Comparison of ENCODE assay signal across 35 cellular contexts in genomic region chr7:154650275-154650674, GRCh38.
DNase-seq lines count a peak whose midpoint lies in the region; ATAC-seq, FAIRE-seq and TF ChIP-seq lines count a peak whose summit lies in the region.
"Had no signal": no experiment of that assay in that cellular context is flagged by ENCODE, and none has a peak within 500 bp of the region (broad histone marks: within the 10 kb centered on the region; RNA-seq: fewer than 3 reads in every experiment).

No MANE protein-coding gene starts in this region.

- no TSS peak for BruUV-seq in K562 (replicated peaks; lab: Mats Ljungman, UMichigan)

- no peak overlapping the region for H3K27ac ChIP-seq in K562 (ENCODE audit: extremely low read depth, low read depth, low read length)
- no peak overlapping the region for H3K27ac ChIP-seq in left lung
- no peak overlapping the region for H3K27ac ChIP-seq in naive thymus-derived CD4-positive, alpha-beta T cell (ENCODE audit: low read depth, low read length)
- H3K27ac ChIP-seq: 22Rv1; A549; BLaER1; BLaER1 treated with 17β-estradiol and CSF1 and Interleukin-3, amounts not matched to agents 10 nM and 100 nM; C4-2B had no signal

- FAIRE-seq in K562 (lab: Jason Lieb, UNC) = no peak
- FAIRE-seq: A204.1, A549, D721Med had no signal

- no peak for TF ChIP-seq POLR2A in K562 (conservative IDR thresholded peaks at IDR 0.05)

- H3K4me2 ChIP-seq in K562 (ENCODE audit: insufficient read depth, low read length) = no peak overlapping the region; the same call in 1 of the 2 replicates
- H3K4me2 ChIP-seq: A549; BLaER1; BLaER1 treated with 17β-estradiol and CSF1 and Interleukin-3, amounts not matched to agents 10 nM and 100 nM had no signal

- intact Hi-C loops in K562 (cut with micrococcal nuclease) (no loop called here), left lung (cut with DNase I) (no loop called here)
- intact Hi-C loops in naive thymus-derived CD4-positive, alpha-beta T cell (cut with micrococcal nuclease) = no loop called here

- H3K9me3 Mint-ChIP-seq in naive thymus-derived CD4-positive, alpha-beta T cell = peaks cover 0 to 27% (median 10%) of the 10 kb centered on the region in 11 donors
- H3K9me3 Mint-ChIP-seq: CD8-positive, alpha-beta T cell had no signal

- no peak for ATAC-seq in K562
- no peak for ATAC-seq in left lung
- no peak for ATAC-seq in naive thymus-derived CD4-positive, alpha-beta T cell
- ATAC-seq: A549; CD8-positive, alpha-beta T cell had no signal

- H3K4me1 Mint-ChIP-seq in naive thymus-derived CD4-positive, alpha-beta T cell = no peaks in the 10 kb centered on the region
- H3K4me1 Mint-ChIP-seq: B cell; CD14-positive monocyte; CD4-positive, alpha-beta memory T cell; CD8-positive, alpha-beta memory T cell had no signal

- no peaks in the 10 kb centered on the region for H4K20me1 ChIP-seq in K562 (replicated peaks; ENCODE audit: control insufficient read depth, insufficient read depth, low read length)
- H4K20me1 ChIP-seq: BLaER1; BLaER1 treated with 17β-estradiol and CSF1 and Interleukin-3, amounts not matched to agents 10 nM and 100 nM had no signal

- H3K27me3 ChIP-seq in K562 (ENCODE audit: control insufficient read depth in 2 of 2, insufficient read depth in 2 of 2, low read length in 2 of 2) (peaks cover 20 to 42% of the 10 kb centered on the region in 2 experiments), left lung (no peaks in the 10 kb centered on the region)
- H3K27me3 ChIP-seq in naive thymus-derived CD4-positive, alpha-beta T cell (ENCODE audit: control insufficient read depth in 2 of 2, insufficient read depth in 2 of 2, low read length in 2 of 2) = no peaks in the 10 kb centered on the region
- H3K27me3 ChIP-seq: BE2C; BLaER1; BLaER1 treated with 17β-estradiol and CSF1 and Interleukin-3, amounts not matched to agents 10 nM and 100 nM had no signal

- no peak overlapping the region for H3K27ac Mint-ChIP-seq in naive thymus-derived CD4-positive, alpha-beta T cell
- H3K27ac Mint-ChIP-seq: B cell; CD4-positive, alpha-beta memory T cell; CD4-positive, alpha-beta T cell; CD4-positive, CD25-positive, alpha-beta regulatory T cell; CD8-positive, alpha-beta memory T cell; CD8-positive, alpha-beta T cell had no signal

- DNase-seq in CMK (ENCODE audit: low read depth) (peak; percentile 66), RPMI7951 (ENCODE audit: low read depth) (peak; percentile 55), K562 (ENCODE audit: extremely low read depth in 1 of 4, low spot score in 3 of 4) (no peak), NCI-H1694 (lab: John Stamatoyannopoulos, UW) (no peak), left lung (no peak)
- DNase-seq in naive thymus-derived CD4-positive, alpha-beta T cell = no peak
- DNase-seq: 8988T; ACHN; AML-193; BE2C; C1 segment of cervical spinal cord; Caco-2; Calu3; CD4-positive, alpha-beta memory T cell; CD4-positive, alpha-beta T cell; CD4-positive, CD25-positive, alpha-beta regulatory T cell; CD8-positive, alpha-beta memory T cell; CD8-positive, alpha-beta T cell; COR-L47; DMS 273 treated with DMSO at 0.1 percent for 48 hours; DMS153; DMS53; DMS79; DMS79 treated with DMSO at 0.1 percent for 48 hours; DND-41; EL had no signal

- in situ Hi-C loops in K562 (cut with MboI) = no loop called here

- no peak overlapping the region for H3K4me3 Mint-ChIP-seq in naive thymus-derived CD4-positive, alpha-beta T cell
- H3K4me3 Mint-ChIP-seq: B cell; CD14-positive monocyte; CD4-positive, alpha-beta memory T cell; CD4-positive, alpha-beta T cell; CD4-positive, CD25-positive, alpha-beta regulatory T cell; CD8-positive, alpha-beta memory T cell; CD8-positive, alpha-beta T cell had no signal

- no peak overlapping the region for H3K4me3 ChIP-seq in K562
- H3K4me3 ChIP-seq in left lung = no peak overlapping the region
- H3K4me3 ChIP-seq in naive thymus-derived CD4-positive, alpha-beta T cell (ENCODE audit: low read length) = no peak overlapping the region
- H3K4me3 ChIP-seq: A549; BLaER1; BLaER1 treated with 17β-estradiol and CSF1 and Interleukin-3, amounts not matched to agents 10 nM and 100 nM had no signal

- no peak for TF ChIP-seq RAD21 in K562 (CRISPR knock-in tag; conservative IDR thresholded peaks at IDR 0.05 in 1 of 2, IDR thresholded peaks at IDR 0.05 in 1 of 2)

- H3K4me1 ChIP-seq in K562 (replicated peaks in 1 of 2; ENCODE audit: control insufficient read depth in 2 of 2, insufficient read depth in 2 of 2, low read length in 2 of 2) = peaks cover 0 to 16% of the 10 kb centered on the region in 2 experiments; a peak in 1 of 5 replicates
- H3K4me1 ChIP-seq in left lung = no peaks in the 10 kb centered on the region
- no peaks in the 10 kb centered on the region for H3K4me1 ChIP-seq in naive thymus-derived CD4-positive, alpha-beta T cell (ENCODE audit: control insufficient read depth in 2 of 2, insufficient read depth in 2 of 2, low read length in 2 of 2)
- H3K4me1 ChIP-seq: A549; BE2C; BLaER1; BLaER1 treated with 17β-estradiol and CSF1 and Interleukin-3, amounts not matched to agents 10 nM and 100 nM; Caco-2 had no signal

- H3K9ac ChIP-seq in K562 (ENCODE audit: insufficient read depth in 1 of 2, low read depth in 2 of 2, low read length in 2 of 2) = no peak overlapping the region
- H3K9ac ChIP-seq: BLaER1; BLaER1 treated with 17β-estradiol and CSF1 and Interleukin-3, amounts not matched to agents 10 nM and 100 nM had no signal

- H2AFZ ChIP-seq in K562 (ENCODE audit: low read depth, low read length) = no peak overlapping the region; the same call in 1 of the 2 replicates

- TF ChIP-seq CTCF in K562 (IDR thresholded peaks at IDR 0.05 in 2 of 3, conservative IDR thresholded peaks at IDR 0.05 in 1 of 3; ENCODE audit: insufficient read depth in 2 of 3, low read depth in 1 of 3, low read length in 3 of 3) = no peak
- no peak for TF ChIP-seq CTCF in left lung (IDR thresholded peaks at IDR 0.05)

- H3K36me3 ChIP-seq in K562 (ENCODE audit: control insufficient read depth, insufficient read depth, low read length) (no peaks in the 10 kb centered on the region), left lung (no peaks in the 10 kb centered on the region)
- no peaks in the 10 kb centered on the region for H3K36me3 ChIP-seq in naive thymus-derived CD4-positive, alpha-beta T cell (ENCODE audit: control insufficient read depth in 2 of 3, insufficient read depth in 3 of 3, low read length in 3 of 3)
- H3K36me3 ChIP-seq: BE2C; BLaER1; BLaER1 treated with 17β-estradiol and CSF1 and Interleukin-3, amounts not matched to agents 10 nM and 100 nM had no signal

- H3K9me3 ChIP-seq in K562 (replicated peaks; ENCODE audit: control insufficient read depth, insufficient read depth, low read depth, low read length) = no peaks in the 10 kb centered on the region
- peaks cover 0 to 17% of the 10 kb centered on the region in 2 donors for H3K9me3 ChIP-seq in left lung
- H3K9me3 ChIP-seq in naive thymus-derived CD4-positive, alpha-beta T cell (ENCODE audit: control insufficient read depth in 2 of 3, low read length in 3 of 3) = peaks cover 0 to 6% (median 0%) of the 10 kb centered on the region in 3 experiments
- H3K9me3 ChIP-seq: A549, Caco-2 had no signal

- no peak for TF ChIP-seq EP300 in K562 (IDR thresholded peaks at IDR 0.05; ENCODE audit: low read length)

- CTCF ChIA-PET in K562 (lab: Yijun Ruan, JAX; ENCODE audit: low intra/inter-chr PET ratio) = no interaction called here
- CTCF ChIA-PET in naive thymus-derived CD4-positive, alpha-beta T cell (lab: Charles Lee) = no interaction called here

- 4% methylated on average over 4 of the region's 4 CpGs for WGBS in K562 (ENCODE audit: insufficient coverage, low coverage, missing lambda C conversion rate)

- no peaks in the 10 kb centered on the region for H3K79me2 ChIP-seq in K562 (ENCODE audit: control insufficient read depth, insufficient read depth, low read length)

- peaks cover 3% of the 10 kb centered on the region for H3K9me1 ChIP-seq in K562 (ENCODE audit: control insufficient read depth, insufficient read depth, low read length)

- POLR2A ChIA-PET in K562 (lab: Yijun Ruan, JAX) = interaction anchor here (0.6 kb wide), 1 partner anchor 155 kb away, joined by 3 read pairs; no protein-coding TSS in a partner anchor
- POLR2A ChIA-PET in naive thymus-derived CD4-positive, alpha-beta T cell (lab: Charles Lee) = no interaction called here

- H3K36me3 Mint-ChIP-seq in naive thymus-derived CD4-positive, alpha-beta T cell = no peaks in the 10 kb centered on the region
- H3K36me3 Mint-ChIP-seq: CD14-positive monocyte; CD4-positive, alpha-beta memory T cell; CD4-positive, CD25-positive, alpha-beta regulatory T cell; CD8-positive, alpha-beta memory T cell; CD8-positive, alpha-beta T cell had no signal

- H3K27me3 Mint-ChIP-seq in naive thymus-derived CD4-positive, alpha-beta T cell = no peaks in the 10 kb centered on the region
- H3K27me3 Mint-ChIP-seq: B cell; CD4-positive, alpha-beta memory T cell; CD4-positive, alpha-beta T cell; CD4-positive, CD25-positive, alpha-beta regulatory T cell; CD8-positive, alpha-beta memory T cell had no signal

TF ChIP-seq in K562, 482 proteins besides CTCF, POLR2A, EP300 and RAD21:
- TF ChIP-seq PRPF4 (IDR thresholded peaks at IDR 0.05; ENCODE audit: insufficient read depth, low read depth, low read length, poor library complexity, severe bottlenecking) (no peak), CBFA2T3 (IDR thresholded peaks at IDR 0.05) (peak; percentile 21; the same call in 1 of the 2 replicates)
TF ChIP-seq in K562: peak in this region for 1.

Comparison
In these comparisons a context has a peak if more than half of its experiments do, and no peak if none do; other contexts are left out.
1. DNase-seq: peak in CMK (single experiment) and RPMI7951 (single experiment); none in K562 (0 of 4), NCI-H1694 (single experiment), left lung (0 of 2) and naive thymus-derived CD4-positive, alpha-beta T cell (0 of 9).